In the genomic region with DNA sequence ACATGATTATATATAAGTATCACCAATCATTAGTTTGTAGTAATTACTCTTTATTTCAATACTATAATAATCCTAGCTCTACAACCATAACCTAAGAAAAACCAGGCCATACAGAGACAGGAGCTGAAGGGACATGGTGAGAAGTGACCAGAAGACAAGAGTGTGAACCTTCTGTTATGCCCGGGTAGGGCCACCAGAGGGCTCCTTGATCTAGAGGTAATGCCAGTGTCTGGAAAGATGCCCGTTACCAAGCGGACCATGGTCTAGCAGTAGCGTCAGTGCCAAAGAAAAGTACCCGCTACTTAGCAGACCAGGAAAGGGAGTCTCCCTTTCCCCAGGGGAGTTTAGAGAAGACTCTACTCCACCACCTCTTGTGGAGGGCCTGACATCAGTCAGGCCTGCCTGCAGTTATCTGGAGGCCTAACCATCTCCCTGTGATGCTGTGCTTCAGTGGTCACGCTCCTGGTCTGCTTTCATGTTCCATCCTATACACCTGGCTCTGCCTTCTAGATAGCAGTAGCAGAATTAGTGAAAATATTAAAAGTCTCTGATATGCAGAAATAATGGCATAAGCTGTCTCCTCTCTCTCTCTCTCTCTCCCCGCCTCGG, we compare ENCODE assay signal across 10 cellular contexts. TPM values are rescaled to one million over a fixed set of nuclear protein-coding genes. Genes with fewer than 3 reads are reported as not detected.
DNase-seq lines count a peak whose midpoint lies in the region; ATAC-seq and TF ChIP-seq lines count a peak whose summit lies in the region.
"Not testable (repeated sequence)": the region's sequence is repeated elsewhere in the genome, so short reads cannot be mapped to it uniquely, and the experiment has no call there.
"Had no signal": no experiment of that assay in that cellular context is flagged by ENCODE, and none has a peak within 500 bp of the region (broad histone marks: within the 10 kb centered on the region; RNA-seq: fewer than 3 reads in every experiment).

No MANE protein-coding gene starts in this region.

- CTCF ChIA-PET in AG04449 (lab: Yijun Ruan, JAX) = not testable (repeated sequence)

- DNase-seq in AG04449 (ENCODE audit: low read depth, low spot score) = not testable (repeated sequence)
- DNase-seq in GF-D8 (lab: John Stamatoyannopoulos, UW) = peak; percentile 55
- DNase-seq in HT-29 (ENCODE audit: low spot score) = peak; percentile 77
- peak; percentile 13 for DNase-seq in NCI-H345 (lab: John Stamatoyannopoulos, UW)
- DNase-seq in SK-MEL-5 (ENCODE audit: low read depth, low spot score) = peak; percentile 77
- peak; percentile 38 for DNase-seq in amniotic epithelial cell (ENCODE audit: low read depth)
- peak; percentile 30 for DNase-seq in fibroblast of the aortic adventitia (ENCODE audit: low read depth)
- peak in 2 of 3 donors; percentile 42 to 46 for DNase-seq in mucosa of descending colon

- intact Hi-C loops in mucosa of descending colon (cut with DNase I, micrococcal nuclease) = not testable (repeated sequence)

- not testable (repeated sequence) for H3K36me3 ChIP-seq in mucosa of descending colon (ENCODE audit: low read depth)

- POLR2A ChIA-PET in AG04449 (lab: Yijun Ruan, JAX) = not testable (repeated sequence)

- in situ Hi-C loops in SK-MEL-5 (cut with HindIII; ENCODE audit: low pct_unique_long_range_greater_than_20kb, low sequenced_read_pairs) = not testable (repeated sequence)

- not testable (repeated sequence) for ATAC-seq in mucosa of descending colon

- TF ChIP-seq CTCF in AG04449 (IDR thresholded peaks at IDR 0.05; ENCODE audit: insufficient read depth, low read length, missing control alignments) = peak; percentile 22
- TF ChIP-seq CTCF in fibroblast of the aortic adventitia (IDR thresholded peaks at IDR 0.05; ENCODE audit: insufficient read depth, low read length) = peak; percentile 45
- not testable (repeated sequence) for TF ChIP-seq CTCF in mucosa of descending colon (IDR thresholded peaks at IDR 0.05)

- not testable (repeated sequence) for H3K4me3 ChIP-seq in AG04449 (ENCODE audit: low read depth, low read length); fibroblast of the aortic adventitia (ENCODE audit: low read depth, low read length); mucosa of descending colon

- not testable (repeated sequence) for H3K4me1 ChIP-seq in mucosa of descending colon (ENCODE audit: low read depth)

- peaks cover 15% of the 10 kb centered on the region for H3K9me3 ChIP-seq in mucosa of descending colon

RNA-seq across cellular contexts. Expression of a gene that starts 18.7 kb away (rescaled TPM):
- total RNA-seq in HT-29 (2014; rRNA removed; shearing (Covaris generic)) = not detected in 2 replicates
- not detected in 2 replicates for total RNA-seq in SK-MEL-5 (2014; rRNA removed; shearing (Covaris generic))
- polyA plus RNA-seq in SK-MEL-5 (2015; cell fraction: cytosol; rRNA removed) = not detected in 2 replicates
- not detected in 2 replicates for polyA plus RNA-seq in SK-MEL-5 (2015; cell fraction: nucleus; rRNA removed)
- total RNA-seq in fibroblast of the aortic adventitia (ENCODE audit: low replicate concordance) = 0.09 TPM in 1 of 2 replicates, not detected in the other
- under 1 TPM in 2 of 3 donors, not detected in 1; 0.16 to 0.46 TPM for total RNA-seq in mucosa of descending colon
- total RNA-seq: activated naive CD4-positive, alpha-beta T cell treated with anti-CD3 and anti-CD28 coated beads, Interleukin-2, amount 50 U/mL, for 72 hours; right atrium auricular region had no signal

RNA-seq across cellular contexts. Expression of a gene that starts 42.3 kb away (rescaled TPM):
- not detected in 2 replicates for total RNA-seq in HT-29 (2014; rRNA removed; shearing (Covaris generic))
- total RNA-seq in SK-MEL-5 (2014; rRNA removed; shearing (Covaris generic)) = 1.7 and 2.3 TPM in 2 replicates
- polyA plus RNA-seq in SK-MEL-5 (2015; cell fraction: cytosol; rRNA removed) = 0.89 and 1.7 TPM in 2 replicates
- 0.89 and 4.8 TPM in 2 replicates for polyA plus RNA-seq in SK-MEL-5 (2015; cell fraction: nucleus; rRNA removed)
- total RNA-seq in fibroblast of the aortic adventitia (ENCODE audit: low replicate concordance) (1.3 and 2.3 TPM in 2 replicates), mucosa of descending colon (1 to 10 TPM; 2.6 to 3.5 (median 3.4) TPM)
